17 cellular contexts compared by ENCODE assay signal in genomic region chr2:234341332-234341985, GRCh38.
"Had no signal": no experiment of that assay in that cellular context is flagged by ENCODE, and none has a peak within 500 bp of the region (broad histone marks: within the 10 kb centered on the region; RNA-seq: fewer than 3 reads in every experiment).

No MANE protein-coding gene starts in this region.

- H3K4me3 ChIP-seq: psoas muscle, sigmoid colon, upper lobe of right lung had no signal

- DNase-seq: activated CD4-positive, alpha-beta T cell treated with anti-CD3 and anti-CD28 coated beads for 4 hours; activated CD8-positive, alpha-beta memory T cell treated with anti-CD3 and anti-CD28 coated beads, Interleukin-2, amount 50 U/mL, for 4 hours; activated CD8-positive, alpha-beta T cell treated with anti-CD3 and anti-CD28 coated beads for 36 hours; activated naive CD4-positive, alpha-beta T cell; activated naive CD8-positive, alpha-beta T cell treated with anti-CD3 and anti-CD28 coated beads, Interleukin-2, amount 50 U/mL, for 24 hours; cortex of kidney; effector memory CD4-positive, alpha-beta T cell; glutamatergic neuron; occipital lobe; psoas muscle; sigmoid colon; stimulated activated CD4-positive, alpha-beta T cell treated with anti-CD3 and anti-CD28 coated beads, Interleukin-4, amount 100 ng/mL, for 1 hour; stimulated activated CD8-positive, alpha-beta memory T cell treated with anti-CD3 and anti-CD28 coated beads, Interleukin-4, amount 100 ng/mL, for 48 hours; T-helper 1 cell; upper lobe of right lung had no signal

- H3K4me3 Mint-ChIP-seq: activated CD8-positive, alpha-beta T cell treated with anti-CD3 and anti-CD28 coated beads for 36 hours; activated naive CD8-positive, alpha-beta T cell treated with anti-CD3 and anti-CD28 coated beads, Interleukin-2, amount 50 U/mL, for 24 hours; natural killer cell treated with Interleukin-12 subunit alpha and Interleukin-12 subunit beta and Interleukin-15 and Interleukin-18, amount 100 ng/mL, for 72 hours; stimulated activated naive CD8-positive, alpha-beta T cell treated with anti-CD3 and anti-CD28 coated beads, Interleukin-15, Interleukin-2, amounts not matched to agents 100 ng/mL and 50 ng/mL, for 24 hours had no signal

- H3K27me3 Mint-ChIP-seq: activated CD8-positive, alpha-beta T cell treated with anti-CD3 and anti-CD28 coated beads for 36 hours; activated naive CD8-positive, alpha-beta T cell treated with anti-CD3 and anti-CD28 coated beads, Interleukin-2, amount 50 U/mL, for 24 hours; natural killer cell treated with Interleukin-12 subunit alpha and Interleukin-12 subunit beta and Interleukin-15 and Interleukin-18, amount 100 ng/mL, for 72 hours; stimulated activated naive CD8-positive, alpha-beta T cell treated with anti-CD3 and anti-CD28 coated beads, Interleukin-15, Interleukin-2, amounts not matched to agents 100 ng/mL and 50 ng/mL, for 24 hours had no signal

- ATAC-seq: activated CD8-positive, alpha-beta T cell treated with anti-CD3 and anti-CD28 coated beads for 36 hours; activated naive CD8-positive, alpha-beta T cell treated with anti-CD3 and anti-CD28 coated beads, Interleukin-2, amount 50 U/mL, for 24 hours; natural killer cell treated with Interleukin-12 subunit alpha and Interleukin-12 subunit beta and Interleukin-15 and Interleukin-18, amount 100 ng/mL, for 72 hours; psoas muscle; upper lobe of right lung had no signal

- H3K27ac Mint-ChIP-seq: activated CD8-positive, alpha-beta T cell treated with anti-CD3 and anti-CD28 coated beads for 36 hours; activated naive CD8-positive, alpha-beta T cell treated with anti-CD3 and anti-CD28 coated beads, Interleukin-2, amount 50 U/mL, for 24 hours; natural killer cell treated with Interleukin-12 subunit alpha and Interleukin-12 subunit beta and Interleukin-15 and Interleukin-18, amount 100 ng/mL, for 72 hours; stimulated activated naive CD8-positive, alpha-beta T cell treated with anti-CD3 and anti-CD28 coated beads, Interleukin-15, Interleukin-2, amounts not matched to agents 100 ng/mL and 50 ng/mL, for 24 hours had no signal

- H3K36me3 Mint-ChIP-seq: natural killer cell treated with Interleukin-12 subunit alpha and Interleukin-12 subunit beta and Interleukin-15 and Interleukin-18, amount 100 ng/mL, for 72 hours had no signal
